14 cellular contexts compared by ENCODE assay signal in genomic region chr13:27401210-27401609, GRCh38. TPM values are rescaled to one million over a fixed set of nuclear protein-coding genes. Genes with fewer than 3 reads are reported as not detected.
DNase-seq lines count a peak whose midpoint lies in the region; TF ChIP-seq lines count a peak whose summit lies in the region.
"Had no signal": no experiment of that assay in that cellular context is flagged by ENCODE, and none has a peak within 500 bp of the region (broad histone marks: within the 10 kb centered on the region; RNA-seq: fewer than 3 reads in every experiment).

No MANE protein-coding gene starts in this region.

- no peaks in the 10 kb centered on the region for H3K9me3 ChIP-seq in OCI-LY3 (ENCODE audit: insufficient read depth, low read length)
- no peaks in the 10 kb centered on the region for H3K9me3 ChIP-seq in neutrophil
- H3K9me3 ChIP-seq in endodermal cell (ENCODE audit: control insufficient read depth, low read length) = no peaks in the 10 kb centered on the region
- H3K9me3 ChIP-seq: psoas muscle had no signal

- no peak overlapping the region for H3K27ac ChIP-seq in OCI-LY3 (ENCODE audit: low read length)
- H3K27ac ChIP-seq in neutrophil = peak overlapping the region; percentile 37
- H3K27ac ChIP-seq in endodermal cell (ENCODE audit: low read depth, low read length) = no peak overlapping the region
- H3K27ac ChIP-seq: C4-2B, psoas muscle had no signal

- H3K9ac ChIP-seq in OCI-LY3 (ENCODE audit: low read length) = no peak overlapping the region; the same call in 1 of the 2 replicates
- H3K9ac ChIP-seq in endodermal cell (ENCODE audit: extremely low read depth, low read length, poor library complexity, severe bottlenecking) = no peak overlapping the region

- H2AFZ ChIP-seq in OCI-LY3 (ENCODE audit: low read depth, low read length) = peak overlapping the region; percentile 58

- peak overlapping the region; percentile 32 for H3K27ac Mint-ChIP-seq in dendritic cell treated with granulocyte-macrophage colony-stimulating factor and Interleukin-4, amounts not matched to agents 40 ng/mL and 50 ng/mL, for 4 days
- H3K27ac Mint-ChIP-seq in HFFc6 (no peak overlapping the region), endodermal cell (no peak overlapping the region), osteocyte (ENCODE audit: unreplicated experiment) (no peak overlapping the region)
- H3K27ac Mint-ChIP-seq: activated naive CD4-positive, alpha-beta T cell treated with anti-CD3 and anti-CD28 coated beads, Interleukin-2, amount 50 U/mL, for 24 hours had no signal

- H3K27me3 ChIP-seq in OCI-LY3 (ENCODE audit: low read depth, low read length) = no peaks in the 10 kb centered on the region
- H3K27me3 ChIP-seq in neutrophil = no peaks in the 10 kb centered on the region
- H3K27me3 ChIP-seq in endodermal cell (ENCODE audit: control insufficient read depth, insufficient read depth, low read length, poor library complexity, severe bottlenecking) = no peaks in the 10 kb centered on the region

- intact Hi-C loops in dendritic cell treated with granulocyte-macrophage colony-stimulating factor and Interleukin-4, amounts not matched to agents 40 ng/mL and 50 ng/mL, for 4 days (cut with micrococcal nuclease) = no loop called here

- peak overlapping the region; percentile 53 for H3K4me2 ChIP-seq in OCI-LY3 (ENCODE audit: low read length)

- no peaks in the 10 kb centered on the region for H3K36me3 Mint-ChIP-seq in dendritic cell treated with granulocyte-macrophage colony-stimulating factor and Interleukin-4, amounts not matched to agents 40 ng/mL and 50 ng/mL, for 4 days (ENCODE audit: low read depth)
- H3K36me3 Mint-ChIP-seq in HFFc6 (ENCODE audit: low read depth) = no peaks in the 10 kb centered on the region
- H3K36me3 Mint-ChIP-seq in endodermal cell (ENCODE audit: low read depth) = no peaks in the 10 kb centered on the region
- no peaks in the 10 kb centered on the region for H3K36me3 Mint-ChIP-seq in osteocyte (ENCODE audit: unreplicated experiment)
- H3K36me3 Mint-ChIP-seq: activated naive CD4-positive, alpha-beta T cell treated with anti-CD3 and anti-CD28 coated beads, Interleukin-2, amount 50 U/mL, for 24 hours had no signal

- DNase-seq in GDM1 (lab: John Stamatoyannopoulos, UW) = peak; percentile 83
- no peak for DNase-seq in HFFc6
- no peak for DNase-seq in endodermal cell
- DNase-seq in osteocyte (ENCODE audit: extremely low spot score, unreplicated experiment) = no peak
- no peak for DNase-seq in effector CD8-positive, alpha-beta T cell (lab: John Stamatoyannopoulos, UW)
- DNase-seq: caudate nucleus, NCI-H1930, T-helper 2 cell had no signal

- TF ChIP-seq CTCF in OCI-LY3 (IDR thresholded peaks at IDR 0.05; ENCODE audit: low read depth, low read length) = no peak
- no peak for TF ChIP-seq CTCF in neutrophil (IDR thresholded peaks at IDR 0.05)
- TF ChIP-seq CTCF in HFFc6 (IDR thresholded peaks at IDR 0.05) = no peak
- TF ChIP-seq CTCF in endodermal cell (conservative IDR thresholded peaks at IDR 0.05) = no peak
- TF ChIP-seq CTCF in osteocyte (IDR thresholded peaks at IDR 0.05) = no peak

- no peaks in the 10 kb centered on the region for H4K20me1 ChIP-seq in OCI-LY3 (ENCODE audit: insufficient read depth, low read length)

- H3K36me3 ChIP-seq in OCI-LY3 (replicated peaks; ENCODE audit: low read depth, low read length) (no peaks in the 10 kb centered on the region), neutrophil (no peaks in the 10 kb centered on the region), endodermal cell (ENCODE audit: control insufficient read depth, insufficient read depth, low read length) (no peaks in the 10 kb centered on the region)

- H3K27me3 Mint-ChIP-seq in dendritic cell treated with granulocyte-macrophage colony-stimulating factor and Interleukin-4, amounts not matched to agents 40 ng/mL and 50 ng/mL, for 4 days = no peaks in the 10 kb centered on the region
- H3K27me3 Mint-ChIP-seq in HFFc6 (ENCODE audit: insufficient read depth) (peaks cover 19% of the 10 kb centered on the region), endodermal cell (ENCODE audit: insufficient read depth) (no peaks in the 10 kb centered on the region), osteocyte (ENCODE audit: unreplicated experiment) (peaks cover 15% of the 10 kb centered on the region)
- H3K27me3 Mint-ChIP-seq: activated naive CD4-positive, alpha-beta T cell treated with anti-CD3 and anti-CD28 coated beads, Interleukin-2, amount 50 U/mL, for 24 hours had no signal

- H3K4me1 Mint-ChIP-seq in dendritic cell treated with granulocyte-macrophage colony-stimulating factor and Interleukin-4, amounts not matched to agents 40 ng/mL and 50 ng/mL, for 4 days (ENCODE audit: low read depth) = peaks cover 15% of the 10 kb centered on the region
- peaks cover 16% of the 10 kb centered on the region for H3K4me1 Mint-ChIP-seq in HFFc6 (ENCODE audit: low read depth)
- peaks cover 15% of the 10 kb centered on the region for H3K4me1 Mint-ChIP-seq in endodermal cell
- peaks cover 12% of the 10 kb centered on the region for H3K4me1 Mint-ChIP-seq in osteocyte (ENCODE audit: unreplicated experiment)
- H3K4me1 Mint-ChIP-seq: activated naive CD4-positive, alpha-beta T cell treated with anti-CD3 and anti-CD28 coated beads, Interleukin-2, amount 50 U/mL, for 24 hours had no signal

- H3K4me3 Mint-ChIP-seq in dendritic cell treated with granulocyte-macrophage colony-stimulating factor and Interleukin-4, amounts not matched to agents 40 ng/mL and 50 ng/mL, for 4 days = no peak overlapping the region
- no peak overlapping the region for H3K4me3 Mint-ChIP-seq in HFFc6
- no peak overlapping the region for H3K4me3 Mint-ChIP-seq in endodermal cell
- H3K4me3 Mint-ChIP-seq in osteocyte (ENCODE audit: unreplicated experiment) = no peak overlapping the region
- H3K4me3 Mint-ChIP-seq: activated naive CD4-positive, alpha-beta T cell treated with anti-CD3 and anti-CD28 coated beads, Interleukin-2, amount 50 U/mL, for 24 hours had no signal

- peaks cover 10% of the 10 kb centered on the region for H3K4me1 ChIP-seq in OCI-LY3 (ENCODE audit: low read length)
- peaks cover 8 to 10% of the 10 kb centered on the region in 2 experiments for H3K4me1 ChIP-seq in neutrophil (ENCODE audit: control insufficient read depth in 1 of 2, insufficient read depth in 1 of 2, low read depth in 1 of 2, low read length in 1 of 2)
- no peaks in the 10 kb centered on the region for H3K4me1 ChIP-seq in endodermal cell (ENCODE audit: control insufficient read depth, insufficient read depth, low read length)
- H3K4me1 ChIP-seq: psoas muscle had no signal

- 93% methylated on average over 3 of the region's 3 CpGs; no CpG with 5 or more reads in 1 of the 2 experiments for WGBS in endodermal cell (ENCODE audit: insufficient coverage in 1 of 2, insufficient read length in 1 of 2), 2 experiments

- H3K79me2 ChIP-seq in OCI-LY3 (ENCODE audit: low read length) = no peaks in the 10 kb centered on the region

- H3K9me3 Mint-ChIP-seq in dendritic cell treated with granulocyte-macrophage colony-stimulating factor and Interleukin-4, amounts not matched to agents 40 ng/mL and 50 ng/mL, for 4 days = no peaks in the 10 kb centered on the region
- H3K9me3 Mint-ChIP-seq in HFFc6 (no peaks in the 10 kb centered on the region), endodermal cell (no peaks in the 10 kb centered on the region), osteocyte (ENCODE audit: unreplicated experiment) (no peaks in the 10 kb centered on the region)
- H3K9me3 Mint-ChIP-seq: activated naive CD4-positive, alpha-beta T cell treated with anti-CD3 and anti-CD28 coated beads, Interleukin-2, amount 50 U/mL, for 24 hours had no signal

- H3K4me3 ChIP-seq in OCI-LY3 (ENCODE audit: low read length) (peak overlapping the region; percentile 26; the same call in 1 of the 2 replicates), neutrophil (ENCODE audit: low read depth in 1 of 2, low read length in 1 of 2) (peak overlapping the region in 1 of 2 experiments; percentile 22), endodermal cell (ENCODE audit: low read length) (no peak overlapping the region)
- H3K4me3 ChIP-seq: psoas muscle had no signal

RNA-seq across cellular contexts. Expression of gene GTF3A, which starts 23.2 kb away (rescaled TPM):
- total RNA-seq in HFFc6 (2021; fragmentation: NEBNext Ultra II Directional; extraction: Animal tissue kit (Norgen Biotek cat#: 25700)) = 10 to 100 TPM; 70.8 to 81.2 (median 75.0) TPM
- 10 to 100 TPM; 70.4 to 80.0 TPM for total RNA-seq in endodermal cell
- polyA plus RNA-seq in endodermal cell (2013, experiment 1 of 2) = 85.3 TPM
- polyA plus RNA-seq in endodermal cell (2013, experiment 2 of 2) = 88.8 TPM
- total RNA-seq in osteocyte = 67.0 and 67.4 TPM in 2 replicates

RNA-seq across cellular contexts. Expression of gene MTIF3, which starts 49.2 kb away (rescaled TPM):
- total RNA-seq in HFFc6 (2021; fragmentation: NEBNext Ultra II Directional; extraction: Animal tissue kit (Norgen Biotek cat#: 25700)) = 10 to 100 TPM; 26.4 to 39.4 (median 33.2) TPM
- total RNA-seq in endodermal cell (10 to 100 TPM; 35.0 to 46.8 TPM), osteocyte (38.9 and 41.6 TPM in 2 replicates)
- polyA plus RNA-seq in endodermal cell (2013, experiment 1 of 2) = 68.6 TPM
- polyA plus RNA-seq in endodermal cell (2013, experiment 2 of 2) = 70.6 TPM
